8 cellular contexts compared by ENCODE assay signal in genomic region chrX:153724252-153725038, GRCh38. TPM values are rescaled to one million over a fixed set of nuclear protein-coding genes. Genes with fewer than 3 reads are reported as not detected.
DNase-seq lines count a peak whose midpoint lies in the region; ATAC-seq and TF ChIP-seq lines count a peak whose summit lies in the region.

Gene ABCD1 (plus strand): TSS chrX:153724856. CDS start chrX:153725267, 411 bp downstream.
Gene BCAP31 (minus strand): TSS chrX:153724387. CDS start chrX:153723244, 1,143 bp downstream.

- peak within 1 kb of the TSS; percentile 88 for H3K4me2 ChIP-seq in KMS-11

- POLR2A ChIA-PET in RWPE1 (lab: Yijun Ruan, JAX; ENCODE audit: low non-redundant PET), result interaction anchor here (0.5 to 0.6 kb wide), 5 partner anchors 9 to 294 kb away, joined by 3 to 6 read pairs (median 4); no protein-coding TSS in a partner anchor

- H3K4me3 ChIP-seq in KMS-11 (IDR thresholded peaks at IDR 0.05; ENCODE audit: insufficient read depth, low read depth, low read length), result no peak within 1 kb of the TSS

- peak; percentile 71 for DNase-seq in DMS53 treated with DMSO at 0.1 percent for 48 hours (lab: John Stamatoyannopoulos, UW; ENCODE audit: unreplicated experiment)
- peak; percentile 89 for DNase-seq in RWPE1 (ENCODE audit: low spot score)
- DNase-seq in fibroblast of peridontal ligament (ENCODE audit: extremely low read depth), result peak; percentile 72
- peak; percentile 91 for DNase-seq in natural killer cell treated with Interleukin-12 subunit alpha and Interleukin-12 subunit beta and Interleukin-15 and Interleukin-18, amount 100 ng/mL, for 72 hours (ENCODE audit: low spot score)
- peak; percentile 85 to 93 (median 88) for DNase-seq in stimulated activated naive CD4-positive, alpha-beta T cell (lab: John Stamatoyannopoulos, UW)

- peak within 1 kb of the TSS; percentile 47; the same call in 1 of the 2 replicates for H3K9ac ChIP-seq in KMS-11

- H3K4me1 Mint-ChIP-seq in activated T-helper 17 cell treated with anti-CD3 and anti-CD28 coated beads, Interleukin-2, amount 50 U/mL, for 72 hours, result peaks cover 5% of the 10 kb centered on the region
- H3K4me1 Mint-ChIP-seq in natural killer cell treated with Interleukin-12 subunit alpha and Interleukin-12 subunit beta and Interleukin-15 and Interleukin-18, amount 100 ng/mL, for 72 hours (ENCODE audit: low read depth in 2 of 2), result peaks cover 10 to 20% of the 10 kb centered on the region in 2 donors

- H3K36me3 ChIP-seq in KMS-11 (ENCODE audit: insufficient read depth), result no peaks in the 10 kb centered on the region

- H3K27ac ChIP-seq in KMS-11 (peak within 1 kb of the TSS; percentile 58), RWPE1 (peak within 1 kb of the TSS; percentile 98)

- peak within 1 kb of the TSS; percentile 83 for H3K27ac Mint-ChIP-seq in activated T-helper 17 cell treated with anti-CD3 and anti-CD28 coated beads, Interleukin-2, amount 50 U/mL, for 72 hours
- H3K27ac Mint-ChIP-seq in natural killer cell treated with Interleukin-12 subunit alpha and Interleukin-12 subunit beta and Interleukin-15 and Interleukin-18, amount 100 ng/mL, for 72 hours, result peak within 1 kb of the TSS; percentile 51 to 67

- H4K20me1 ChIP-seq in KMS-11 (ENCODE audit: insufficient read depth), result no peaks in the 10 kb centered on the region

- H3K4me3 Mint-ChIP-seq in activated T-helper 17 cell treated with anti-CD3 and anti-CD28 coated beads, Interleukin-2, amount 50 U/mL, for 72 hours, result peak within 1 kb of the TSS; percentile 86
- peak within 1 kb of the TSS; percentile 84 for H3K4me3 Mint-ChIP-seq in natural killer cell treated with Interleukin-12 subunit alpha and Interleukin-12 subunit beta and Interleukin-15 and Interleukin-18, amount 100 ng/mL, for 72 hours

- CTCF ChIA-PET in RWPE1 (lab: Yijun Ruan, JAX), result interaction anchor here (0.6 kb wide), 2 partner anchors 12 to 1773 kb away, joined by 4 read pairs; no protein-coding TSS in a partner anchor

- H3K36me3 Mint-ChIP-seq in activated T-helper 17 cell treated with anti-CD3 and anti-CD28 coated beads, Interleukin-2, amount 50 U/mL, for 72 hours (ENCODE audit: low read depth), result peaks cover 35% of the 10 kb centered on the region
- no peaks in the 10 kb centered on the region for H3K36me3 Mint-ChIP-seq in natural killer cell treated with Interleukin-12 subunit alpha and Interleukin-12 subunit beta and Interleukin-15 and Interleukin-18, amount 100 ng/mL, for 72 hours

- H3K79me2 ChIP-seq in KMS-11 (ENCODE audit: insufficient read depth, low read depth), result peaks cover 19% of the 10 kb centered on the region

- no peaks in the 10 kb centered on the region for H3K27me3 ChIP-seq in KMS-11 (ENCODE audit: insufficient read depth, low read depth)

- no peaks in the 10 kb centered on the region for H3K9me3 Mint-ChIP-seq in activated T-helper 17 cell treated with anti-CD3 and anti-CD28 coated beads, Interleukin-2, amount 50 U/mL, for 72 hours
- no peaks in the 10 kb centered on the region for H3K9me3 Mint-ChIP-seq in natural killer cell treated with Interleukin-12 subunit alpha and Interleukin-12 subunit beta and Interleukin-15 and Interleukin-18, amount 100 ng/mL, for 72 hours

- peak; percentile 56 for ATAC-seq in GM21723 (IDR thresholded peaks at IDR 0.05; ENCODE audit: unreplicated experiment)
- ATAC-seq in activated T-helper 17 cell treated with anti-CD3 and anti-CD28 coated beads, Interleukin-2, amount 50 U/mL, for 72 hours (replicated peaks), result peak; percentile 77
- ATAC-seq in natural killer cell treated with Interleukin-12 subunit alpha and Interleukin-12 subunit beta and Interleukin-15 and Interleukin-18, amount 100 ng/mL, for 72 hours, result peak; percentile 87 to 92

- H2AFZ ChIP-seq in KMS-11 (ENCODE audit: low read depth), result peak within 1 kb of the TSS; percentile 34; the same call in 1 of the 2 replicates

- TF ChIP-seq CTCF in KMS-11 (conservative IDR thresholded peaks at IDR 0.05; ENCODE audit: low read depth, low read length), result no peak
- TF ChIP-seq CTCF in RWPE1 (conservative IDR thresholded peaks at IDR 0.05; ENCODE audit: low read depth), result no peak

- H3K4me1 ChIP-seq in KMS-11 (ENCODE audit: low read depth, poor library complexity, severe bottlenecking), result peaks cover 35% of the 10 kb centered on the region

- H3K27me3 Mint-ChIP-seq in activated T-helper 17 cell treated with anti-CD3 and anti-CD28 coated beads, Interleukin-2, amount 50 U/mL, for 72 hours, result no peaks in the 10 kb centered on the region
- no peaks in the 10 kb centered on the region for H3K27me3 Mint-ChIP-seq in natural killer cell treated with Interleukin-12 subunit alpha and Interleukin-12 subunit beta and Interleukin-15 and Interleukin-18, amount 100 ng/mL, for 72 hours

RNA-seq across cellular contexts. Expression of gene ABCD1, which starts in this region (rescaled TPM):
- 1 to 10 TPM; 6.7 to 9.4 TPM for total RNA-seq in activated T-helper 17 cell treated with anti-CD3 and anti-CD28 coated beads, Interleukin-2, amount 50 U/mL, for 72 hours
- 10 to 100 TPM in 1 of 2 donors, 1 to 10 TPM in 1; 7.4 to 12.2 TPM for total RNA-seq in natural killer cell treated with Interleukin-12 subunit alpha and Interleukin-12 subunit beta and Interleukin-15 and Interleukin-18, amount 100 ng/mL, for 72 hours

RNA-seq across cellular contexts. Expression of gene BCAP31, which starts in this region (rescaled TPM):
- total RNA-seq in activated T-helper 17 cell treated with anti-CD3 and anti-CD28 coated beads, Interleukin-2, amount 50 U/mL, for 72 hours, result 100 to 1,000 TPM; 115 to 170 TPM
- total RNA-seq in natural killer cell treated with Interleukin-12 subunit alpha and Interleukin-12 subunit beta and Interleukin-15 and Interleukin-18, amount 100 ng/mL, for 72 hours, result 100 to 1,000 TPM; 156 to 159 TPM
